10 cellular contexts compared by ENCODE assay signal in the genomic region with DNA sequence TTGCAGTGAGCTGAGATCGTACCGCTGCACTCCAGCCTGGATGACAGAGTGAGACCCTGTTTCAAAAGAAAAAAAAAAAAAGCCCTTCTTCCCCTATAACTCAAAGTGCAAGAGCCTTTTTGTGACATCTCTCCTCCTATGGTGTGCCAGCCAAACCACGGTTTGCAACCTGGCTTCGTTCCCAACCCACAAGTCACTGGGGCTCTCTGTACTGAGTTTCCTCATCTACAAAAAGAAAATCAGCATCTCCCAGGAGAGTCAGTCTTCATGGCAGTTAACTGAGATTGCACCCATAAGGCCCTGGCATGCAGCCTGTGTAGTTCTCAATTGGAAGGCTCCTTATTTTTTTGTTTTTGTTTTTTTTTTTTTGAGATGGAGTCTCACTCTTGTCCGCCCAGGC. TPM values are rescaled to one million over a fixed set of nuclear protein-coding genes. Genes with fewer than 3 reads are reported as not detected.
DNase-seq lines count a peak whose midpoint lies in the region; ATAC-seq, FAIRE-seq and TF ChIP-seq lines count a peak whose summit lies in the region.
"Had no signal": no experiment of that assay in that cellular context is flagged by ENCODE, and none has a peak within 500 bp of the region (broad histone marks: within the 10 kb centered on the region; RNA-seq: fewer than 3 reads in every experiment).

No MANE protein-coding gene starts in this region.

- H3K4me3 ChIP-seq in tibial artery (no peak overlapping the region), small intestine (ENCODE audit: low read depth in 1 of 2, low read length in 2 of 2) (no peak overlapping the region), MM.1S (ENCODE audit: low read length) (no peak overlapping the region)

- H3K9ac ChIP-seq in MM.1S (ENCODE audit: low read length) = no peak overlapping the region

- H3K27me3 Mint-ChIP-seq in activated naive CD8-positive, alpha-beta T cell treated with anti-CD3 and anti-CD28 coated beads, Interleukin-2, amount 10 ng/mL, durations not matched to agents 7 days and 5 days = no peaks in the 10 kb centered on the region
- H3K27me3 Mint-ChIP-seq in activated naive CD8-positive, alpha-beta T cell treated with anti-CD3 and anti-CD28 coated beads for 36 hours = no peaks in the 10 kb centered on the region

- H4K20me1 ChIP-seq in MM.1S (ENCODE audit: insufficient read depth, low read length) = no peaks in the 10 kb centered on the region

- H3K4me1 ChIP-seq in tibial artery (peaks cover 0 to 6% (median 3%) of the 10 kb centered on the region in 4 donors), small intestine (ENCODE audit: control insufficient read depth in 2 of 2, insufficient read depth in 1 of 2, low read depth in 1 of 2, low read length in 1 of 2) (no peaks in the 10 kb centered on the region), MM.1S (ENCODE audit: low read length) (no peaks in the 10 kb centered on the region)

- WGBS in small intestine, 3 donors = 76 to 93% (median 81%) methylated on average over 5 of the region's 5 CpGs

- H3K79me2 ChIP-seq in MM.1S (ENCODE audit: low read length) = no peaks in the 10 kb centered on the region

- TF ChIP-seq CTCF in tibial artery (IDR thresholded peaks at IDR 0.05) = no peak
- TF ChIP-seq CTCF in MM.1S (IDR thresholded peaks at IDR 0.05; ENCODE audit: low read length) = no peak

- intact Hi-C loops in tibial artery (cut with DNase I; ENCODE audit: low total_unique reads) = no loop called here

- no peak overlapping the region for H3K4me2 ChIP-seq in MM.1S (ENCODE audit: low read depth, low read length)

- DNase-seq in activated naive CD8-positive, alpha-beta T cell treated with anti-CD3 and anti-CD28 coated beads, Interleukin-2, amount 10 ng/mL, durations not matched to agents 7 days and 5 days = no peak
- no peak for DNase-seq in activated naive CD8-positive, alpha-beta T cell treated with anti-CD3 and anti-CD28 coated beads for 36 hours
- DNase-seq in NCI-H2196 treated with DMSO at 0.1 percent for 48 hours (lab: John Stamatoyannopoulos, UW; ENCODE audit: unreplicated experiment) (peak; percentile 11), cerebellar cortex (ENCODE audit: low spot score) (peak; percentile 16), tibial artery (peak; percentile 57 to 81), small intestine (no peak), MM.1S (no peak)
- DNase-seq in activated T-cell treated with anti-CD3 and anti-CD28 coated beads, Interleukin-2, amount 50 U/mL, for 1 hour = no peak
- DNase-seq: central memory CD4-positive, alpha-beta T cell had no signal

- FAIRE-seq in small intestine (lab: Jason Lieb, UNC) = no peak

- H3K9me3 ChIP-seq in tibial artery (no peaks in the 10 kb centered on the region), small intestine (ENCODE audit: control insufficient read depth, low read depth) (no peaks in the 10 kb centered on the region), MM.1S (replicated peaks; ENCODE audit: insufficient read depth, low read length) (no peaks in the 10 kb centered on the region)

- H3K9me2 ChIP-seq in MM.1S (replicated peaks; ENCODE audit: insufficient read depth, low read length) = no peaks in the 10 kb centered on the region

- no peaks in the 10 kb centered on the region for H3K27me3 ChIP-seq in tibial artery
- H3K27me3 ChIP-seq in small intestine (ENCODE audit: control insufficient read depth in 2 of 2, insufficient read depth in 2 of 2, low read length in 2 of 2) = no peaks in the 10 kb centered on the region
- H3K27me3 ChIP-seq in MM.1S (replicated peaks; ENCODE audit: insufficient read depth, low read length) = no peaks in the 10 kb centered on the region

- H3K36me3 ChIP-seq in tibial artery (peaks cover 11 to 59% (median 22%) of the 10 kb centered on the region in 3 donors), small intestine (ENCODE audit: control insufficient read depth in 2 of 2, insufficient read depth in 2 of 2, low read length in 2 of 2) (no peaks in the 10 kb centered on the region), MM.1S (replicated peaks; ENCODE audit: insufficient read depth, low read length) (no peaks in the 10 kb centered on the region; the same call in 1 of the 2 replicates)

- H3F3A ChIP-seq in MM.1S (ENCODE audit: insufficient read depth, low read length) = no peaks in the 10 kb centered on the region

- peak overlapping the region; percentile 73 for H3K27ac Mint-ChIP-seq in activated naive CD8-positive, alpha-beta T cell treated with anti-CD3 and anti-CD28 coated beads, Interleukin-2, amount 10 ng/mL, durations not matched to agents 7 days and 5 days
- no peak overlapping the region for H3K27ac Mint-ChIP-seq in activated naive CD8-positive, alpha-beta T cell treated with anti-CD3 and anti-CD28 coated beads for 36 hours

- no peaks in the 10 kb centered on the region for H3K9me3 Mint-ChIP-seq in activated naive CD8-positive, alpha-beta T cell treated with anti-CD3 and anti-CD28 coated beads, Interleukin-2, amount 10 ng/mL, durations not matched to agents 7 days and 5 days
- H3K9me3 Mint-ChIP-seq in activated naive CD8-positive, alpha-beta T cell treated with anti-CD3 and anti-CD28 coated beads for 36 hours = no peaks in the 10 kb centered on the region
- H3K9me3 Mint-ChIP-seq: neural crest cell had no signal

- POLR2A ChIA-PET in activated naive CD8-positive, alpha-beta T cell treated with anti-CD3 and anti-CD28 coated beads, Interleukin-2, amount 10 ng/mL, durations not matched to agents 7 days and 5 days (lab: Charles Lee) = no interaction called here

- H3K4me3 Mint-ChIP-seq in activated naive CD8-positive, alpha-beta T cell treated with anti-CD3 and anti-CD28 coated beads, Interleukin-2, amount 10 ng/mL, durations not matched to agents 7 days and 5 days = no peak overlapping the region
- H3K4me3 Mint-ChIP-seq in activated naive CD8-positive, alpha-beta T cell treated with anti-CD3 and anti-CD28 coated beads for 36 hours = no peak overlapping the region
- H3K4me3 Mint-ChIP-seq: neural crest cell had no signal

- H3K36me3 Mint-ChIP-seq in activated naive CD8-positive, alpha-beta T cell treated with anti-CD3 and anti-CD28 coated beads, Interleukin-2, amount 10 ng/mL, durations not matched to agents 7 days and 5 days = peaks cover 18% of the 10 kb centered on the region
- peaks cover 24% of the 10 kb centered on the region for H3K36me3 Mint-ChIP-seq in activated naive CD8-positive, alpha-beta T cell treated with anti-CD3 and anti-CD28 coated beads for 36 hours

- H2AFZ ChIP-seq in MM.1S (ENCODE audit: low read length) = no peak overlapping the region

- H3K27ac ChIP-seq in tibial artery (peak overlapping the region; percentile 2 to 42), small intestine (ENCODE audit: low read depth in 1 of 2, low read length in 1 of 2) (no peak overlapping the region), MM.1S (ENCODE audit: low read length) (no peak overlapping the region)

- ATAC-seq in activated naive CD8-positive, alpha-beta T cell treated with anti-CD3 and anti-CD28 coated beads, Interleukin-2, amount 10 ng/mL, durations not matched to agents 7 days and 5 days (ENCODE audit: low read depth) = no peak

- peaks cover 2% of the 10 kb centered on the region for H3K4me1 Mint-ChIP-seq in activated naive CD8-positive, alpha-beta T cell treated with anti-CD3 and anti-CD28 coated beads, Interleukin-2, amount 10 ng/mL, durations not matched to agents 7 days and 5 days
- H3K4me1 Mint-ChIP-seq in activated naive CD8-positive, alpha-beta T cell treated with anti-CD3 and anti-CD28 coated beads for 36 hours = peaks cover 7% of the 10 kb centered on the region
- H3K4me1 Mint-ChIP-seq: neural crest cell had no signal

RNA-seq across cellular contexts. Expression of a gene that starts 14.8 kb away (rescaled TPM):
- total RNA-seq in activated naive CD8-positive, alpha-beta T cell treated with anti-CD3 and anti-CD28 coated beads, Interleukin-2, amount 10 ng/mL, durations not matched to agents 7 days and 5 days = 10 to 100 TPM; 64.9 to 65.0 TPM
- 10 to 100 TPM; 72.7 to 76.1 TPM for total RNA-seq in activated naive CD8-positive, alpha-beta T cell treated with anti-CD3 and anti-CD28 coated beads for 36 hours
- polyA plus RNA-seq in small intestine = 10 to 100 TPM in 1 of 3 donors, 1 to 10 TPM in 2; 4.0 to 17.8 (median 5.9) TPM

RNA-seq across cellular contexts. Expression of a gene that starts 34.0 kb away (rescaled TPM):
- 10 to 100 TPM; 39.3 to 41.6 TPM for total RNA-seq in activated naive CD8-positive, alpha-beta T cell treated with anti-CD3 and anti-CD28 coated beads, Interleukin-2, amount 10 ng/mL, durations not matched to agents 7 days and 5 days
- 10 to 100 TPM; 45.1 to 45.8 TPM for total RNA-seq in activated naive CD8-positive, alpha-beta T cell treated with anti-CD3 and anti-CD28 coated beads for 36 hours
- polyA plus RNA-seq in small intestine = 10 to 100 TPM; 17.8 to 21.2 (median 21.0) TPM

RNA-seq across cellular contexts. Expression of a gene that starts 49.9 kb away (rescaled TPM):
- total RNA-seq in activated naive CD8-positive, alpha-beta T cell treated with anti-CD3 and anti-CD28 coated beads, Interleukin-2, amount 10 ng/mL, durations not matched to agents 7 days and 5 days = 1 to 10 TPM; 3.5 to 3.7 TPM
- 1 to 10 TPM; 1.4 to 2.2 TPM for total RNA-seq in activated naive CD8-positive, alpha-beta T cell treated with anti-CD3 and anti-CD28 coated beads for 36 hours
- polyA plus RNA-seq in small intestine = 1 to 10 TPM in 2 of 3 donors, not detected in 1; 4.3 to 6.8 TPM

Comparison
In these comparisons a context has a peak if more than half of its experiments do, and no peak if none do; other contexts are left out.
1. DNase-seq: peak in NCI-H2196 treated with DMSO at 0.1 percent for 48 hours (single experiment), cerebellar cortex (single experiment) and tibial artery (2 of 2); none in activated naive CD8-positive, alpha-beta T cell treated with anti-CD3 and anti-CD28 coated beads, Interleukin-2, amount 10 ng/mL, durations not matched to agents 7 days and 5 days (single experiment), activated naive CD8-positive, alpha-beta T cell treated with anti-CD3 and anti-CD28 coated beads for 36 hours (single experiment), small intestine (single experiment), activated T-cell treated with anti-CD3 and anti-CD28 coated beads, Interleukin-2, amount 50 U/mL, for 1 hour (single experiment) and MM.1S (single experiment).
2. H3K27ac ChIP-seq: peak in tibial artery (2 of 2); none in small intestine (0 of 2) and MM.1S (single experiment).